In the genomic region with DNA sequence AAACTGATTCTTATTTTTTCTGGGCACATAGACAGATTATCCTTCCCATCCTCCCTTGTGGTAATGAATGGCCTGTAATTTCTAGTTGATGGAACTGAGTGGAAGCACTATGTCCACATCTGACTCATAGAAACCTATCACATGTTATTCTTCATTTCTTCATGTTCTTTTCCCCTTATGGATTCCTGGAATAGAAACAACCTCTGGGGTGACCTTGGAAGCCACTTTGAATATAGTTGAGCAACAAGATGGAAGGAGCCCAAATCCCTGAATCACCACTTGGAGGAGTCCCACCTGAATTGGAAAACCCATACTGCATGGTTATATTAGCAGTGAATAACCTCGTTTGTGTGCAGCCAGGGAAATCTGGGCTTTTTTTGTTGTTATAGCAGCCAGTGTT, we compare ENCODE assay signal across 19 cellular contexts.
DNase-seq lines count a peak whose midpoint lies in the region; ATAC-seq and TF ChIP-seq lines count a peak whose summit lies in the region.
"Had no signal": no experiment of that assay in that cellular context is flagged by ENCODE, and none has a peak within 500 bp of the region (broad histone marks: within the 10 kb centered on the region; RNA-seq: fewer than 3 reads in every experiment).

No MANE protein-coding gene starts in this region.

- WGBS in heart left ventricle, 4 donors, result 29 to 69% (median 48%) methylated on average over 1 of the region's 1 CpG
- whole genome bisulfite sequencing in lung, 2 donors, result 33 to 88% methylated on average over 1 of the region's 1 CpG

- peak in 3 of 4 donors; percentile 42 to 64 (median 59) for ATAC-seq in heart left ventricle
- ATAC-seq in lung (ENCODE audit: insufficient read depth, low FRiP score), result peak; percentile 11
- no peak for ATAC-seq in stimulated activated naive CD8-positive, alpha-beta T cell treated with anti-CD3 and anti-CD28 coated beads, Interleukin-15, Interleukin-2, amounts not matched to agents 100 U/mL and 50 U/mL, for 24 hours
- ATAC-seq: A549, natural killer cell had no signal

- intact Hi-C loops in heart left ventricle (cut with DNase I), result no loop called here

- no peak for TF ChIP-seq CTCF in heart left ventricle (IDR thresholded peaks at IDR 0.05)
- TF ChIP-seq CTCF in right atrium auricular region (IDR thresholded peaks at IDR 0.05), result no peak
- no peak for TF ChIP-seq CTCF in epithelial cell of esophagus (IDR thresholded peaks at IDR 0.05; ENCODE audit: insufficient read depth, low read depth, low read length, missing control alignments)
- TF ChIP-seq CTCF in lung (IDR thresholded peaks at IDR 0.05; ENCODE audit: control extremely low read depth, extremely low read depth), result no peak

- H3K27me3 ChIP-seq in heart left ventricle (no peaks in the 10 kb centered on the region), right atrium auricular region (no peaks in the 10 kb centered on the region), lung (ENCODE audit: control insufficient read depth, insufficient read depth) (no peaks in the 10 kb centered on the region), HAP-1 (ENCODE audit: low read depth) (no peaks in the 10 kb centered on the region), H7 (ENCODE audit: control insufficient read depth, insufficient read depth, low read length) (no peaks in the 10 kb centered on the region)
- H3K27me3 ChIP-seq: upper lobe of left lung had no signal

- in situ Hi-C loops in HAP-1 (cut with MboI; ENCODE audit: low sequenced_read_pairs), result no loop called here

- no peaks in the 10 kb centered on the region for H3K4me1 ChIP-seq in heart left ventricle
- no peaks in the 10 kb centered on the region for H3K4me1 ChIP-seq in right atrium auricular region
- no peaks in the 10 kb centered on the region for H3K4me1 ChIP-seq in lung (ENCODE audit: control insufficient read depth in 2 of 2, insufficient read depth in 2 of 2, low read length in 2 of 2)
- no peaks in the 10 kb centered on the region for H3K4me1 ChIP-seq in HAP-1
- H3K4me1 ChIP-seq: A549 had no signal

- H3K27ac ChIP-seq in heart left ventricle, result no peak overlapping the region
- no peak overlapping the region for H3K27ac ChIP-seq in right atrium auricular region
- H3K27ac ChIP-seq in lung (ENCODE audit: low read depth in 1 of 2, low read length in 1 of 2), result no peak overlapping the region
- H3K27ac ChIP-seq: A549, upper lobe of left lung had no signal

- H3K9me3 ChIP-seq in heart left ventricle (peaks cover 0 to 17% (median 6%) of the 10 kb centered on the region in 12 donors), right atrium auricular region (peaks cover 5 to 22% of the 10 kb centered on the region in 2 donors), lung (ENCODE audit: control insufficient read depth in 2 of 2, insufficient read depth in 1 of 2, low read length in 1 of 2) (peaks cover 0 to 4% of the 10 kb centered on the region in 2 donors), HAP-1 (no peaks in the 10 kb centered on the region)
- H3K9me3 ChIP-seq: A549 had no signal

- DNase-seq in heart left ventricle (no peak), right atrium auricular region (ENCODE audit: low spot score) (no peak), epithelial cell of esophagus (ENCODE audit: low read depth) (peak; percentile 41), lung (ENCODE audit: low spot score) (no peak), HAP-1 (ENCODE audit: low spot score in 2 of 2) (no peak), H7 (no peak), Ammon's horn (ENCODE audit: low spot score) (no peak)
- no peak for DNase-seq in stimulated activated naive CD8-positive, alpha-beta T cell treated with anti-CD3 and anti-CD28 coated beads, Interleukin-15, Interleukin-2, amounts not matched to agents 100 U/mL and 50 U/mL, for 24 hours
- DNase-seq: activated naive CD4-positive, alpha-beta T cell treated with anti-CD3 and anti-CD28 coated beads, Interleukin-2, amount 50 U/mL, for 16 hours; activated T-cell treated with anti-CD3 and anti-CD28 coated beads, Interleukin-2, amount 50 U/mL, for 1 hour; caudate nucleus; CD4-positive, alpha-beta T cell; effector memory CD4-positive, alpha-beta T cell; natural killer cell; NCI-H1417; NCI-H2171; stimulated activated naive CD4-positive, alpha-beta T cell; upper lobe of left lung had no signal

- no peak for TF ChIP-seq POLR2A in heart left ventricle (IDR thresholded peaks at IDR 0.05)

- H3K4me3 ChIP-seq in heart left ventricle, result no peak overlapping the region
- no peak overlapping the region for H3K4me3 ChIP-seq in right atrium auricular region
- H3K4me3 ChIP-seq in epithelial cell of esophagus (ENCODE audit: low read length), result no peak overlapping the region
- no peak overlapping the region for H3K4me3 ChIP-seq in lung
- H3K4me3 ChIP-seq in HAP-1, result no peak overlapping the region
- H3K4me3 ChIP-seq in H7 (ENCODE audit: insufficient read depth, low read depth, low read length), result no peak overlapping the region
- H3K4me3 ChIP-seq: A549, upper lobe of left lung had no signal

- H3K36me3 ChIP-seq in heart left ventricle (no peaks in the 10 kb centered on the region), right atrium auricular region (no peaks in the 10 kb centered on the region), lung (ENCODE audit: control insufficient read depth in 2 of 2, insufficient read depth in 2 of 2, low read length in 2 of 2) (no peaks in the 10 kb centered on the region), HAP-1 (replicated peaks) (no peaks in the 10 kb centered on the region), H7 (replicated peaks; ENCODE audit: control insufficient read depth, insufficient read depth, low read length) (no peaks in the 10 kb centered on the region)
- H3K36me3 ChIP-seq: upper lobe of left lung had no signal
